8 cellular contexts compared by ENCODE assay signal in the genomic region with DNA sequence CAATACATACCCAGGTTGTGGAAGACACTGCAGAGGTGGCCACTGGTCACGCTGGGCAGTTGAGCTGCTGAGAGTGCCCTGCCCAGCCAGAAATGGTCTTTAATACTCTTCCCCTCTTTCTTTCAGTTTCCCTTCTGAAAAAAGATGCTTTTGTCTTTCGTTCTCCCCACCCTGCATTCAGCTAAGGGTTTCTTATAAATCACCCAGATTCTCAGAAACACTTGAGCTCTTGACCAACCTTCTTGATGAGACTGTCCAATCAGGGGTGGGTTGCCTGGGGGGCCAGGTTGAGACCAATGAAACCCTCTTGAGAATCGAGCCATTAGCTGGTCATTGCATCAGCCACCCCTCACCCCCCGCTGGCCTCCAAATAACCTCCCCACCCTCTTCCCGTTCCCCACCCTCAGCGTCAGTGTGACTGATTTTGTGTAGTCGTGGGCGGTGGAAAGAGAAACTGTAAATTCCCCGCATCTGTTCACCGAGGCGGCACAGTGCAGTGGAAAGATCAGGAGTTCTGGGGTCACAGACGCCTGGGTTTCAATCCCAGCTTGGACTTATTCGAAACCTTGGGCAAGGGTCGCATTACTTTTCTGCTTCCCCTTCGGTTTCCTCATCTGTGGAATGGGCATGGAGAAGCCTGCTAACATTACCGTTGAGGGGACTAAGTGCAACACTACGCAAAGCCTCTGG. TPM values are rescaled to one million over a fixed set of nuclear protein-coding genes. Genes with fewer than 3 reads are reported as not detected.
DNase-seq lines count a peak whose midpoint lies in the region; ATAC-seq and TF ChIP-seq lines count a peak whose summit lies in the region.

No MANE protein-coding gene starts in this region.

- no peaks in the 10 kb centered on the region; the same call in 1 of the 2 replicates for H3K4me1 ChIP-seq in BE2C
- peaks cover 34% of the 10 kb centered on the region for H3K4me1 ChIP-seq in adipocyte (ENCODE audit: control insufficient read depth, insufficient read depth, low read length)
- peaks cover 0 to 29% of the 10 kb centered on the region in 2 donors for H3K4me1 ChIP-seq in right atrium auricular region
- H3K4me1 ChIP-seq in sigmoid colon, result peaks cover 0 to 34% (median 25%) of the 10 kb centered on the region in 4 donors

- no peak for TF ChIP-seq POLR2A in sigmoid colon (IDR thresholded peaks at IDR 0.05)

- no peak for TF ChIP-seq EP300 in sigmoid colon (IDR thresholded peaks at IDR 0.05)

- peak; percentile 51 for DNase-seq in BE2C
- DNase-seq in GM19238 (ENCODE audit: insufficient read length, low spot score), result peak; percentile 37
- DNase-seq in SIG-M5 (lab: John Stamatoyannopoulos, UW), result peak; percentile 13
- DNase-seq in adipocyte (ENCODE audit: low read depth), result peak; percentile 99
- peak; percentile 94 for DNase-seq in right atrium auricular region (ENCODE audit: low spot score)
- DNase-seq in sigmoid colon, result peak; percentile 87
- DNase-seq in NCI-H2107 treated with DMSO at 0.1 percent for 48 hours (lab: John Stamatoyannopoulos, UW; ENCODE audit: unreplicated experiment), result no peak

- H3K27me3 ChIP-seq in BE2C (no peaks in the 10 kb centered on the region), adipocyte (replicated peaks; ENCODE audit: control insufficient read depth, insufficient read depth, low read length) (no peaks in the 10 kb centered on the region), right atrium auricular region (no peaks in the 10 kb centered on the region), sigmoid colon (no peaks in the 10 kb centered on the region)

- WGBS in sigmoid colon, 2 donors, result 1 to 2% methylated on average over 17 of the region's 17 CpGs

- peak; percentile 32 for ATAC-seq in HG03378 (IDR thresholded peaks at IDR 0.05; ENCODE audit: unreplicated experiment)

- intact Hi-C loops in sigmoid colon (cut with DNase I), result loop anchor here (5.0 to 10.0 kb wide), 4 partner anchors 88 to 979 kb away; no protein-coding TSS in a partner anchor

- H3K9me3 ChIP-seq in BE2C, result no peaks in the 10 kb centered on the region
- no peaks in the 10 kb centered on the region for H3K9me3 ChIP-seq in adipocyte (ENCODE audit: control insufficient read depth, low read length)
- H3K9me3 ChIP-seq in right atrium auricular region, result no peaks in the 10 kb centered on the region
- H3K9me3 ChIP-seq in sigmoid colon, result no peaks in the 10 kb centered on the region

- peak overlapping the region; percentile 99 for H3K9ac ChIP-seq in adipocyte (ENCODE audit: low read length)

- TF ChIP-seq CTCF in BE2C (IDR thresholded peaks at IDR 0.05; ENCODE audit: low read depth, low read length) (no peak), right atrium auricular region (IDR thresholded peaks at IDR 0.05) (no peak), sigmoid colon (IDR thresholded peaks at IDR 0.05) (no peak)

- peak overlapping the region; percentile 87 to 90 for H3K27ac ChIP-seq in right atrium auricular region
- peak overlapping the region; percentile 86 to 94 (median 90) for H3K27ac ChIP-seq in sigmoid colon

- peak overlapping the region; percentile 75 for H3K4me3 ChIP-seq in BE2C (ENCODE audit: low read depth, low read length)
- H3K4me3 ChIP-seq in adipocyte (ENCODE audit: low read length), result peak overlapping the region; percentile 96
- H3K4me3 ChIP-seq in right atrium auricular region, result peak overlapping the region; percentile 71 to 80
- peak overlapping the region; percentile 63 to 77 (median 68) for H3K4me3 ChIP-seq in sigmoid colon

- H3K36me3 ChIP-seq in BE2C, result no peaks in the 10 kb centered on the region
- peaks cover 8% of the 10 kb centered on the region for H3K36me3 ChIP-seq in adipocyte (ENCODE audit: control insufficient read depth, insufficient read depth, low read length, severe bottlenecking)
- no peaks in the 10 kb centered on the region for H3K36me3 ChIP-seq in right atrium auricular region
- H3K36me3 ChIP-seq in sigmoid colon, result no peaks in the 10 kb centered on the region

RNA-seq across cellular contexts. Expression of a gene that starts 0.9 kb away (rescaled TPM):
- 76.3 TPM for polyA plus RNA-seq in BE2C (2012; ENCODE audit: insufficient read depth, insufficient read length, low read depth)
- total RNA-seq in right atrium auricular region, result 1 to 10 TPM; 4.4 to 4.7 TPM
- total RNA-seq in sigmoid colon, result 10 to 100 TPM in 3 of 4 donors, 1 to 10 TPM in 1; 8.7 to 21.0 (median 11.5) TPM
- 1 to 10 TPM; 6.9 to 9.6 (median 7.3) TPM for polyA plus RNA-seq in sigmoid colon

RNA-seq across cellular contexts. Expression of a gene that starts 52.3 kb away (rescaled TPM):
- polyA plus RNA-seq in BE2C (2012; ENCODE audit: insufficient read depth, insufficient read length, low read depth), result not detected
- total RNA-seq in right atrium auricular region (not detected), sigmoid colon (not detected)
- polyA plus RNA-seq in sigmoid colon, result under 1 TPM in 1 of 3 donors, not detected in 2; 0.22 TPM
